In the genomic region with DNA sequence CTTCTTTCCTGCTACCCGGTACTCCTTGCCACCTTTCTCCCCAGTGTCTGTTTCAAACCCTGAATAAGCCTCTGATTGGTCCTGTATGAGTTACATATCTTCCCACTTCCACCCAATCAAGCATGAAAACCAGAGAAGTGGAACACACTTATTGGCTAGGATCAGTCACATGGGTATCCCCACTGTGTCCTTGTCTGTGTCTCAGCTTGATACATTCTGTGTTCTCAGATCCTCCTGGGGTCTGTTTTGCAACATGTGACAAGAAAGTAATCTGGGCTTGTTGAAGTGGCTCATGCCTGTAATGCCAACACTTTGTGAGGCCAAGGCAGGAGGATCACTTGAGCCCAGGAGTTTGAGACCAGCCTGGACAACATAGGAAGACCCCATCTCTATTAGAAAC, we compare ENCODE assay signal across 22 cellular contexts. TPM values are rescaled to one million over a fixed set of nuclear protein-coding genes. Genes with fewer than 3 reads are reported as not detected.
DNase-seq lines count a peak whose midpoint lies in the region; ATAC-seq and TF ChIP-seq lines count a peak whose summit lies in the region.
"Had no signal": no experiment of that assay in that cellular context is flagged by ENCODE, and none has a peak within 500 bp of the region (broad histone marks: within the 10 kb centered on the region; RNA-seq: fewer than 3 reads in every experiment).

No MANE protein-coding gene starts in this region.

- no CpG with 5 or more reads among the region's 1 CpG for WGBS in trophoblast cell (ENCODE audit: extremely low coverage, insufficient coverage, insufficient read length)

- H2BK120ac ChIP-seq in trophoblast cell (ENCODE audit: insufficient read depth, low read length, poor library complexity) = no peak overlapping the region

- H2BK12ac ChIP-seq in trophoblast cell (ENCODE audit: low read length) = no peak overlapping the region

- H3K4me2 ChIP-seq in trophoblast cell (ENCODE audit: low read length) = no peak overlapping the region

- no peaks in the 10 kb centered on the region for H3K27me3 ChIP-seq in trophoblast cell (ENCODE audit: insufficient read depth, low read length)
- H3K27me3 ChIP-seq: esophagus squamous epithelium, testis had no signal

- H3K27ac ChIP-seq in trophoblast cell (ENCODE audit: low read depth, low read length) = no peak overlapping the region
- H3K27ac ChIP-seq in coronary artery = no peak overlapping the region
- H3K27ac ChIP-seq: esophagus squamous epithelium, skin epidermis, testis had no signal

- H4K12ac ChIP-seq in trophoblast cell (ENCODE audit: low read depth, low read length) = no peak overlapping the region

- H3K79me2 ChIP-seq in trophoblast cell (ENCODE audit: control insufficient read depth, insufficient read depth, low read length, poor library complexity) = no peaks in the 10 kb centered on the region

- H2BK5ac ChIP-seq in trophoblast cell (ENCODE audit: low read depth, low read length, poor library complexity) = no peak overlapping the region

- no peak overlapping the region for H2AFZ ChIP-seq in trophoblast cell (ENCODE audit: insufficient read depth, low read length, poor library complexity)

- no peaks in the 10 kb centered on the region for H3K79me1 ChIP-seq in trophoblast cell (ENCODE audit: low read length)

- H3K14ac ChIP-seq in trophoblast cell (ENCODE audit: low read length) = no peak overlapping the region

- in situ Hi-C loops in GM13976 (cut with MboI; ENCODE audit: low sequenced_read_pairs, unreplicated experiment) = loop anchor here (25.0 kb wide), 1 partner anchor 109 kb away; a partner anchor contains a TSS

- peak overlapping the region; percentile 76 for H3K27ac Mint-ChIP-seq in activated T-helper 17 cell treated with anti-CD3 and anti-CD28 coated beads, Interleukin-2, amount 50 U/mL, for 72 hours
- H3K27ac Mint-ChIP-seq: activated naive CD4-positive, alpha-beta T cell treated with anti-CD3 and anti-CD28 coated beads, Interleukin-2, amount 50 U/mL, for 72 hours; immature natural killer cell had no signal

- no peak overlapping the region for H3K4ac ChIP-seq in trophoblast cell (ENCODE audit: low read depth, low read length)

- peaks cover 8% of the 10 kb centered on the region for H3K4me1 Mint-ChIP-seq in activated T-helper 17 cell treated with anti-CD3 and anti-CD28 coated beads, Interleukin-2, amount 50 U/mL, for 72 hours
- H3K4me1 Mint-ChIP-seq: immature natural killer cell had no signal

- no peaks in the 10 kb centered on the region for H3K27me3 Mint-ChIP-seq in activated T-helper 17 cell treated with anti-CD3 and anti-CD28 coated beads, Interleukin-2, amount 50 U/mL, for 72 hours

- peak overlapping the region; percentile 13 for H3K4me3 Mint-ChIP-seq in activated T-helper 17 cell treated with anti-CD3 and anti-CD28 coated beads, Interleukin-2, amount 50 U/mL, for 72 hours
- H3K4me3 Mint-ChIP-seq: activated T-cell treated with anti-CD3 and anti-CD28 coated beads, Interleukin-2, amount 50 U/mL, for 4 hours; immature natural killer cell; naive B cell had no signal

- H3K9me3 ChIP-seq in trophoblast cell (ENCODE audit: insufficient read depth, low read depth, low read length) = peaks cover 2% of the 10 kb centered on the region
- H3K9me3 ChIP-seq: testis had no signal

- TF ChIP-seq CTCF in GM13976 (IDR thresholded peaks at IDR 0.05; ENCODE audit: borderline replicate concordance, control extremely low read depth, extremely low read depth, insufficient read depth, missing control alignments) = no peak
- TF ChIP-seq CTCF in coronary artery (IDR thresholded peaks at IDR 0.05) = no peak

- no peak overlapping the region for H3K23ac ChIP-seq in trophoblast cell (ENCODE audit: low read length)

- peak; percentile 69 for DNase-seq in GM13976 (ENCODE audit: low spot score)
- DNase-seq in MV-4-11 (lab: John Stamatoyannopoulos, UW) = peak; percentile 47
- no peak for DNase-seq in trophoblast cell
- no peak for DNase-seq in D341Med (ENCODE audit: low spot score)
- no peak for DNase-seq in iPS-NIHi7 (ENCODE audit: extremely low spot score)
- DNase-seq in coronary artery (ENCODE audit: low spot score) = no peak
- DNase-seq: activated T-cell treated with anti-CD3 and anti-CD28 coated beads, Interleukin-2, amount 50 U/mL, for 4 hours; Calu3; effector CD4-positive, alpha-beta T cell; esophagus squamous epithelium; glutamatergic neuron; immature natural killer cell; mammary epithelial cell; naive B cell; NCI-H2029; posterior cingulate gyrus; stimulated activated CD4-positive, alpha-beta T cell treated with anti-CD3 and anti-CD28 coated beads, Interleukin-4, amount 100 ng/mL, for 1 hour; testis had no signal

- H3K9ac ChIP-seq in trophoblast cell (ENCODE audit: low read length) = no peak overlapping the region

- H3K36me3 ChIP-seq in trophoblast cell (ENCODE audit: control insufficient read depth in 1 of 2, insufficient read depth in 2 of 2, low read length in 2 of 2) = peaks cover 0 to 2% of the 10 kb centered on the region in 2 experiments
- H3K36me3 ChIP-seq: esophagus squamous epithelium had no signal

- peak; percentile 26 for ATAC-seq in activated T-helper 17 cell treated with anti-CD3 and anti-CD28 coated beads, Interleukin-2, amount 50 U/mL, for 72 hours (replicated peaks)
- ATAC-seq: activated naive CD4-positive, alpha-beta T cell treated with anti-CD3 and anti-CD28 coated beads, Interleukin-2, amount 50 U/mL, for 72 hours; activated T-cell treated with anti-CD3 and anti-CD28 coated beads, Interleukin-2, amount 50 U/mL, for 4 hours had no signal

- H4K91ac ChIP-seq in trophoblast cell (ENCODE audit: low read depth, low read length) = peak overlapping the region; percentile 35

- H4K8ac ChIP-seq in trophoblast cell (ENCODE audit: low read depth, low read length) = no peak overlapping the region

- H2AK5ac ChIP-seq in trophoblast cell (ENCODE audit: low read length) = peak overlapping the region; percentile 59

- no peaks in the 10 kb centered on the region for H3K4me1 ChIP-seq in trophoblast cell (ENCODE audit: control insufficient read depth in 1 of 2, insufficient read depth in 2 of 2, low read length in 2 of 2)
- H3K4me1 ChIP-seq: testis had no signal

- H3K4me3 ChIP-seq in trophoblast cell (ENCODE audit: low read depth, low read length) = no peak overlapping the region
- no peak overlapping the region for H3K4me3 ChIP-seq in coronary artery
- H3K4me3 ChIP-seq: esophagus squamous epithelium, skin epidermis, testis had no signal

- H3K18ac ChIP-seq in trophoblast cell (ENCODE audit: low read length) = no peak overlapping the region

- H3K36me3 Mint-ChIP-seq in activated T-helper 17 cell treated with anti-CD3 and anti-CD28 coated beads, Interleukin-2, amount 50 U/mL, for 72 hours (ENCODE audit: low read depth) = no peaks in the 10 kb centered on the region
- H3K36me3 Mint-ChIP-seq: immature natural killer cell, naive B cell had no signal

- no peaks in the 10 kb centered on the region for H3K9me3 Mint-ChIP-seq in activated T-helper 17 cell treated with anti-CD3 and anti-CD28 coated beads, Interleukin-2, amount 50 U/mL, for 72 hours
- H3K9me3 Mint-ChIP-seq: activated T-cell treated with anti-CD3 and anti-CD28 coated beads, Interleukin-2, amount 50 U/mL, for 4 hours; immature natural killer cell had no signal

RNA-seq across cellular contexts. Expression of a gene that starts 23.9 kb away (rescaled TPM):
- not detected for total RNA-seq in activated T-helper 17 cell treated with anti-CD3 and anti-CD28 coated beads, Interleukin-2, amount 50 U/mL, for 72 hours
- polyA plus RNA-seq in trophoblast cell (2013) = 28.8 and 36.5 TPM in 2 replicates
- total RNA-seq: activated naive CD4-positive, alpha-beta T cell treated with anti-CD3 and anti-CD28 coated beads, Interleukin-2, amount 50 U/mL, for 72 hours; activated T-cell treated with anti-CD3 and anti-CD28 coated beads, Interleukin-2, amount 50 U/mL, for 4 hours; Calu3; H4 had no signal
- polyA plus RNA-seq: immature natural killer cell had no signal

Comparison
In these comparisons a context has a peak if more than half of its experiments do, and no peak if none do; other contexts are left out.
1. DNase-seq: peak in GM13976 (single experiment) and MV-4-11 (single experiment); none in trophoblast cell (0 of 2), D341Med (single experiment), iPS-NIHi7 (single experiment) and coronary artery (single experiment).